31 cellular contexts compared by ENCODE assay signal in genomic region chr9:137106662-137107292, GRCh38. TPM values are rescaled to one million over a fixed set of nuclear protein-coding genes. Genes with fewer than 3 reads are reported as not detected.
"Had no signal": no experiment of that assay in that cellular context is flagged by ENCODE, and none has a peak within 500 bp of the region (broad histone marks: within the 10 kb centered on the region; RNA-seq: fewer than 3 reads in every experiment).

No MANE protein-coding gene starts in this region.

- DNase-seq: activated CD4-positive, alpha-beta memory T cell treated with anti-CD3 and anti-CD28 coated beads, Interleukin-2, amount 10 ng/mL, durations not matched to agents 7 days and 5 days; activated CD4-positive, alpha-beta T cell treated with anti-CD3 and anti-CD28 coated beads for 1 hour; activated CD4-positive, alpha-beta T cell treated with anti-CD3 and anti-CD28 coated beads for 48 hours; activated CD4-positive, CD25-positive, alpha-beta regulatory T cell; activated CD8-positive, alpha-beta memory T cell treated with anti-CD3 and anti-CD28 coated beads for 24 hours; activated CD8-positive, alpha-beta memory T cell treated with anti-CD3 and anti-CD28 coated beads, Interleukin-2, amount 10 ng/mL, durations not matched to agents 7 days and 5 days; activated CD8-positive, alpha-beta memory T cell treated with anti-CD3 and anti-CD28 coated beads, Interleukin-2, amount 50 U/mL, for 48 hours; activated effector memory CD4-positive, alpha-beta T cell treated with Interleukin-2 at 50 U/mL for 16 hours; activated naive CD4-positive, alpha-beta T cell treated with anti-CD3 and anti-CD28 coated beads, Interleukin-2, amount 10 ng/mL, durations not matched to agents 7 days and 5 days; activated naive CD8-positive, alpha-beta T cell treated with anti-CD3 and anti-CD28 coated beads, Interleukin-2, amount 50 U/mL, for 24 hours; activated T-cell treated with anti-CD3 and anti-CD28 coated beads, Interleukin-2, amount 50 U/mL, for 48 hours; anterior cingulate cortex; central memory CD4-positive, alpha-beta T cell; KBM-7; NCI-H1105; NCI-H1417 treated with DMSO at 0.1 percent for 48 hours; NCI-H1930; NCI-H2081 treated with DMSO at 0.1 percent for 48 hours; NCI-H345; NCI-H524 treated with DMSO at 0.1 percent for 48 hours; PC-3; SIG-M5; T-helper 1 cell; T-helper 2 cell; T-helper 9 cell; WERI-Rb-1 had no signal

- ATAC-seq: activated CD8-positive, alpha-beta memory T cell treated with anti-CD3 and anti-CD28 coated beads, Interleukin-2, amount 10 ng/mL, durations not matched to agents 7 days and 5 days; PC-3; SK-N-SH treated with all-trans-retinoic acid at 6 μM for 48 hours had no signal

- H3K9me3 Mint-ChIP-seq: activated CD4-positive, alpha-beta memory T cell treated with anti-CD3 and anti-CD28 coated beads, Interleukin-2, amount 10 ng/mL, durations not matched to agents 7 days and 5 days; activated naive CD4-positive, alpha-beta T cell treated with anti-CD3 and anti-CD28 coated beads, Interleukin-2, amount 10 ng/mL, durations not matched to agents 7 days and 5 days had no signal

- FAIRE-seq: RCC 7860 had no signal

- H3K36me3 Mint-ChIP-seq: activated naive CD8-positive, alpha-beta T cell; brain had no signal

- H3K4me3 Mint-ChIP-seq: activated CD4-positive, alpha-beta memory T cell treated with anti-CD3 and anti-CD28 coated beads, Interleukin-2, amount 10 ng/mL, durations not matched to agents 7 days and 5 days; activated CD8-positive, alpha-beta memory T cell treated with anti-CD3 and anti-CD28 coated beads, Interleukin-2, amount 10 ng/mL, durations not matched to agents 7 days and 5 days; activated naive CD4-positive, alpha-beta T cell treated with anti-CD3 and anti-CD28 coated beads, Interleukin-2, amount 10 ng/mL, durations not matched to agents 7 days and 5 days; activated naive CD8-positive, alpha-beta T cell; activated naive CD8-positive, alpha-beta T cell treated with anti-CD3 and anti-CD28 coated beads, Interleukin-2, amount 50 U/mL, for 24 hours; brain had no signal

- H3K4me1 Mint-ChIP-seq: activated CD4-positive, alpha-beta memory T cell treated with anti-CD3 and anti-CD28 coated beads, Interleukin-2, amount 10 ng/mL, durations not matched to agents 7 days and 5 days; activated CD8-positive, alpha-beta memory T cell treated with anti-CD3 and anti-CD28 coated beads, Interleukin-2, amount 10 ng/mL, durations not matched to agents 7 days and 5 days; activated naive CD4-positive, alpha-beta T cell treated with anti-CD3 and anti-CD28 coated beads, Interleukin-2, amount 10 ng/mL, durations not matched to agents 7 days and 5 days; activated naive CD8-positive, alpha-beta T cell treated with anti-CD3 and anti-CD28 coated beads, Interleukin-2, amount 50 U/mL, for 24 hours; brain had no signal

- H3K27me3 Mint-ChIP-seq: activated CD4-positive, alpha-beta memory T cell treated with anti-CD3 and anti-CD28 coated beads, Interleukin-2, amount 10 ng/mL, durations not matched to agents 7 days and 5 days; activated CD8-positive, alpha-beta memory T cell treated with anti-CD3 and anti-CD28 coated beads, Interleukin-2, amount 10 ng/mL, durations not matched to agents 7 days and 5 days; activated naive CD4-positive, alpha-beta T cell treated with anti-CD3 and anti-CD28 coated beads, Interleukin-2, amount 10 ng/mL, durations not matched to agents 7 days and 5 days; activated naive CD8-positive, alpha-beta T cell; activated naive CD8-positive, alpha-beta T cell treated with anti-CD3 and anti-CD28 coated beads, Interleukin-2, amount 50 U/mL, for 24 hours; brain had no signal

- H3K27ac ChIP-seq: WERI-Rb-1 had no signal

- H3K27ac Mint-ChIP-seq: activated CD4-positive, alpha-beta memory T cell treated with anti-CD3 and anti-CD28 coated beads, Interleukin-2, amount 10 ng/mL, durations not matched to agents 7 days and 5 days; activated CD8-positive, alpha-beta memory T cell treated with anti-CD3 and anti-CD28 coated beads, Interleukin-2, amount 10 ng/mL, durations not matched to agents 7 days and 5 days; activated naive CD4-positive, alpha-beta T cell treated with anti-CD3 and anti-CD28 coated beads, Interleukin-2, amount 10 ng/mL, durations not matched to agents 7 days and 5 days; activated naive CD8-positive, alpha-beta T cell; activated naive CD8-positive, alpha-beta T cell treated with anti-CD3 and anti-CD28 coated beads, Interleukin-2, amount 50 U/mL, for 24 hours; brain had no signal

RNA-seq across cellular contexts. Expression of gene GRIN1, which starts 32.2 kb away (rescaled TPM):
- total RNA-seq: activated CD8-positive, alpha-beta memory T cell treated with anti-CD3 and anti-CD28 coated beads, Interleukin-2, amount 10 ng/mL, durations not matched to agents 7 days and 5 days; NCI-H460 had no signal
